In genomic region chr1:198167436-198167934, GRCh38 we compare ENCODE assay signal across 1 cellular context.
TF ChIP-seq lines count a peak whose summit lies in the region.

No MANE protein-coding gene starts in this region.

TF ChIP-seq in GM12878, 131 proteins besides CTCF, POLR2A, EP300 and RAD21 (continued from another document):
- TF ChIP-seq, protein P1, sequence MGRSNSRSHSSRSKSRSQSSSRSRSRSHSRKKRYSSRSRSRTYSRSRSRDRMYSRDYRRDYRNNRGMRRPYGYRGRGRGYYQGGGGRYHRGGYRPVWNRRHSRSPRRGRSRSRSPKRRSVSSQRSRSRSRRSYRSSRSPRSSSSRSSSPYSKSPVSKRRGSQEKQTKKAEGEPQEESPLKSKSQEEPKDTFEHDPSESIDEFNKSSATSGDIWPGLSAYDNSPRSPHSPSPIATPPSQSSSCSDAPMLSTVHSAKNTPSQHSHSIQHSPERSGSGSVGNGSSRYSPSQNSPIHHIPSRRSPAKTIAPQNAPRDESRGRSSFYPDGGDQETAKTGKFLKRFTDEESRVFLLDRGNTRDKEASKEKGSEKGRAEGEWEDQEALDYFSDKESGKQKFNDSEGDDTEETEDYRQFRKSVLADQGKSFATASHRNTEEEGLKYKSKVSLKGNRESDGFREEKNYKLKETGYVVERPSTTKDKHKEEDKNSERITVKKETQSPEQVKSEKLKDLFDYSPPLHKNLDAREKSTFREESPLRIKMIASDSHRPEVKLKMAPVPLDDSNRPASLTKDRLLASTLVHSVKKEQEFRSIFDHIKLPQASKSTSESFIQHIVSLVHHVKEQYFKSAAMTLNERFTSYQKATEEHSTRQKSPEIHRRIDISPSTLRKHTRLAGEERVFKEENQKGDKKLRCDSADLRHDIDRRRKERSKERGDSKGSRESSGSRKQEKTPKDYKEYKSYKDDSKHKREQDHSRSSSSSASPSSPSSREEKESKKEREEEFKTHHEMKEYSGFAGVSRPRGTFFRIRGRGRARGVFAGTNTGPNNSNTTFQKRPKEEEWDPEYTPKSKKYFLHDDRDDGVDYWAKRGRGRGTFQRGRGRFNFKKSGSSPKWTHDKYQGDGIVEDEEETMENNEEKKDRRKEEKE (IDR thresholded peaks at IDR 0.05): no peak
- TF ChIP-seq IKZF1 (conservative IDR thresholded peaks at IDR 0.05): peak; percentile 83
- TF ChIP-seq ZNF274 (IDR thresholded peaks at IDR 0.05; ENCODE audit: insufficient read depth, insufficient read length): no peak
- TF ChIP-seq TCF3 (IDR thresholded peaks at IDR 0.05; ENCODE audit: borderline replicate concordance, insufficient read depth, low read depth, low read length): no peak
- TF ChIP-seq RCOR1 (conservative IDR thresholded peaks at IDR 0.05; ENCODE audit: low read depth, low read length): no peak; the same call in 1 of the 2 replicates
- TF ChIP-seq WRNIP1 (IDR thresholded peaks at IDR 0.05; ENCODE audit: borderline replicate concordance, low read depth, low read length): no peak
- TF ChIP-seq, protein P2, sequence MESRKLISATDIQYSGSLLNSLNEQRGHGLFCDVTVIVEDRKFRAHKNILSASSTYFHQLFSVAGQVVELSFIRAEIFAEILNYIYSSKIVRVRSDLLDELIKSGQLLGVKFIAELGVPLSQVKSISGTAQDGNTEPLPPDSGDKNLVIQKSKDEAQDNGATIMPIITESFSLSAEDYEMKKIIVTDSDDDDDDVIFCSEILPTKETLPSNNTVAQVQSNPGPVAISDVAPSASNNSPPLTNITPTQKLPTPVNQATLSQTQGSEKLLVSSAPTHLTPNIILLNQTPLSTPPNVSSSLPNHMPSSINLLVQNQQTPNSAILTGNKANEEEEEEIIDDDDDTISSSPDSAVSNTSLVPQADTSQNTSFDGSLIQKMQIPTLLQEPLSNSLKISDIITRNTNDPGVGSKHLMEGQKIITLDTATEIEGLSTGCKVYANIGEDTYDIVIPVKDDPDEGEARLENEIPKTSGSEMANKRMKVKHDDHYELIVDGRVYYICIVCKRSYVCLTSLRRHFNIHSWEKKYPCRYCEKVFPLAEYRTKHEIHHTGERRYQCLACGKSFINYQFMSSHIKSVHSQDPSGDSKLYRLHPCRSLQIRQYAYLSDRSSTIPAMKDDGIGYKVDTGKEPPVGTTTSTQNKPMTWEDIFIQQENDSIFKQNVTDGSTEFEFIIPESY (IDR thresholded peaks at IDR 0.05): no peak; the same call in 1 of the 2 replicates
- TF ChIP-seq SIX5 (IDR thresholded peaks at IDR 0.05; ENCODE audit: low read depth, low read length, severe bottlenecking): no peak
- TF ChIP-seq ZNF24 (IDR thresholded peaks at IDR 0.05): no peak
TF ChIP-seq in GM12878: peak in this region for 29.
